14 cellular contexts compared by ENCODE assay signal in genomic region chr15:41777421-41777973, GRCh38. TPM values are rescaled to one million over a fixed set of nuclear protein-coding genes. Genes with fewer than 3 reads are reported as not detected.
DNase-seq lines count a peak whose midpoint lies in the region; ATAC-seq, FAIRE-seq and TF ChIP-seq lines count a peak whose summit lies in the region.
"Had no signal": no experiment of that assay in that cellular context is flagged by ENCODE, and none has a peak within 500 bp of the region (broad histone marks: within the 10 kb centered on the region; RNA-seq: fewer than 3 reads in every experiment).

No MANE protein-coding gene starts in this region.

- H3K4me1 Mint-ChIP-seq in neural crest cell (peaks cover 61% of the 10 kb centered on the region), T-cell (peaks cover 78 to 87% (median 80%) of the 10 kb centered on the region in 3 donors)

- H3K9me3 Mint-ChIP-seq in neural crest cell: no peaks in the 10 kb centered on the region
- H3K9me3 Mint-ChIP-seq in T-cell: no peaks in the 10 kb centered on the region
- H3K9me3 Mint-ChIP-seq: CD4-positive, CD25-positive, alpha-beta regulatory T cell had no signal

- H3K4me2 ChIP-seq in OCI-LY1 (ENCODE audit: low read length): peak overlapping the region; percentile 84
- no peak overlapping the region for H3K4me2 ChIP-seq in H1 (ENCODE audit: insufficient read depth in 1 of 2, low read depth in 2 of 2, low read length in 2 of 2)

- CTCF ChIA-PET in H1 (lab: Charles Lee; ENCODE audit: partially characterized antibody): interaction anchor here (0.7 to 9.3 kb wide), 8 partner anchors 12 to 174 kb away, joined by 3 to 283 read pairs (median 5); no protein-coding TSS in a partner anchor
- CTCF ChIA-PET in T-cell (lab: Charles Lee): interaction anchor here (0.7 to 1.3 kb wide), 4 partner anchors 20 to 127 kb away, joined by 3 to 5 read pairs (median 4); no protein-coding TSS in a partner anchor

- WGBS in H1 (ENCODE audit: extremely low coverage in 1 of 2, insufficient coverage in 1 of 2, insufficient read length in 1 of 2, insufficient replicate concordance in 2 of 2, low coverage in 1 of 2, low lambda C conversion rate in 2 of 2, missing lambda C conversion rate in 1 of 2), 2 experiments: 100% methylated on average over 1 of the region's 1 CpG; no CpG with 5 or more reads in 1 of the 2 experiments

- H2BK20ac ChIP-seq in H1 (ENCODE audit: low read length): no peak overlapping the region

- no peak for TF ChIP-seq RAD21 in H1 (IDR thresholded peaks at IDR 0.05 in 1 of 2, conservative IDR thresholded peaks at IDR 0.05 in 1 of 2; ENCODE audit: low read depth in 2 of 2, low read length in 2 of 2)

- ATAC-seq in T-cell (replicated peaks in 1 of 4) (no peak), esophagus mucosa (no peak), GM19467 (IDR thresholded peaks at IDR 0.05; ENCODE audit: unreplicated experiment) (no peak)

- peaks cover 85% of the 10 kb centered on the region for H3K4me1 ChIP-seq in OCI-LY1 (ENCODE audit: insufficient read depth, low read length, severe bottlenecking)
- H3K4me1 ChIP-seq in H1 (replicated peaks in 1 of 4; ENCODE audit: control insufficient read depth in 3 of 4, insufficient read depth in 4 of 4, low read length in 3 of 4): peaks cover 2 to 28% (median 11%) of the 10 kb centered on the region in 4 experiments; a peak in 6 of 7 replicates

- TF ChIP-seq CTCF in OCI-LY1 (IDR thresholded peaks at IDR 0.05; ENCODE audit: low read length): no peak
- no peak for TF ChIP-seq CTCF in H1 (IDR thresholded peaks at IDR 0.05; ENCODE audit: control extremely low read depth in 1 of 3, insufficient read depth in 1 of 3, low read depth in 1 of 3, low read length in 3 of 3)
- TF ChIP-seq CTCF in neural crest cell (conservative IDR thresholded peaks at IDR 0.05): no peak

- no peak overlapping the region for H3K27ac Mint-ChIP-seq in neural crest cell (ENCODE audit: unreplicated experiment)
- no peak overlapping the region for H3K27ac Mint-ChIP-seq in T-cell

- no peak for FAIRE-seq in H1 (lab: Jason Lieb, UNC)
- FAIRE-seq: endometrium had no signal

- H2BK15ac ChIP-seq in H1 (ENCODE audit: low read length): peak overlapping the region; percentile 65; the same call in 1 of the 2 replicates

- H2AK5ac ChIP-seq in H1 (ENCODE audit: low read depth, low read length): no peak overlapping the region

- H3K36me3 Mint-ChIP-seq in neural crest cell (ENCODE audit: low read depth) (no peaks in the 10 kb centered on the region), T-cell (peaks cover 9% of the 10 kb centered on the region)

- H2BK12ac ChIP-seq in H1 (ENCODE audit: low read depth, low read length): no peak overlapping the region

- H3K4me3 ChIP-seq in OCI-LY1 (ENCODE audit: low read depth, low read length, poor library complexity, severe bottlenecking) (peak overlapping the region; percentile 77), H1 (ENCODE audit: extremely low read depth in 1 of 4, insufficient read depth in 2 of 4, low read depth in 3 of 4, low read length in 4 of 4) (no peak overlapping the region)
- H3K4me3 ChIP-seq: SJCRH30 had no signal

- H3K27ac ChIP-seq in OCI-LY1 (ENCODE audit: low read depth, low read length, poor library complexity, severe bottlenecking) (peak overlapping the region; percentile 44), H1 (ENCODE audit: low read depth, low read length) (no peak overlapping the region)
- H3K27ac ChIP-seq: SJCRH30 had no signal

- no peaks in the 10 kb centered on the region for H3K9me3 ChIP-seq in OCI-LY1 (ENCODE audit: low read length)
- H3K9me3 ChIP-seq in H1 (ENCODE audit: insufficient read depth in 2 of 2, low read depth in 1 of 2, low read length in 1 of 2): no peaks in the 10 kb centered on the region
- H3K9me3 ChIP-seq: SJCRH30 had no signal

- no peak for TF ChIP-seq POLR2A in H1 (IDR thresholded peaks at IDR 0.05; ENCODE audit: control extremely low read depth in 1 of 2, low read depth in 2 of 2, low read length in 2 of 2)

- H3F3A ChIP-seq in OCI-LY1 (ENCODE audit: insufficient read depth, low read length): no peaks in the 10 kb centered on the region

- peak; percentile 36 for DNase-seq in EH (ENCODE audit: low read depth)
- DNase-seq in H1 (ENCODE audit: low read depth in 1 of 2, low spot score in 2 of 2): no peak
- no peak for DNase-seq in neural crest cell (ENCODE audit: low read depth, low spot score)
- no peak for DNase-seq in ureter (ENCODE audit: low spot score)
- no peak for DNase-seq in T-cell
- DNase-seq: activated gamma-delta T cell treated with Interleukin-2 at 50 U/mL for 16 hours; caudate nucleus; CD4-positive, CD25-positive, alpha-beta regulatory T cell; SJCRH30; stimulated activated naive CD4-positive, alpha-beta T cell treated with Interleukin-2 at 50 U/mL for 16 hours had no signal

- H4K20me1 ChIP-seq in OCI-LY1 (ENCODE audit: insufficient read depth, low read length) (no peaks in the 10 kb centered on the region), H1 (replicated peaks in 1 of 2; ENCODE audit: control insufficient read depth in 1 of 2, insufficient read depth in 2 of 2, low read length in 2 of 2) (no peaks in the 10 kb centered on the region)

- H3K27me3 ChIP-seq in OCI-LY1 (ENCODE audit: insufficient read depth, low read length) (no peaks in the 10 kb centered on the region), H1 (replicated peaks in 1 of 4; ENCODE audit: control insufficient read depth in 3 of 4, extremely low read depth in 1 of 4, insufficient read depth in 3 of 4, low read length in 3 of 4) (no peaks in the 10 kb centered on the region)
- H3K27me3 ChIP-seq: SJCRH30 had no signal

- H3K27me3 Mint-ChIP-seq in neural crest cell (ENCODE audit: low read depth): no peaks in the 10 kb centered on the region
- H3K27me3 Mint-ChIP-seq in T-cell: no peaks in the 10 kb centered on the region

- H4K8ac ChIP-seq in H1 (ENCODE audit: extremely low read depth, insufficient read depth, low read length): no peak overlapping the region

- no peak overlapping the region for H4K91ac ChIP-seq in H1 (replicated peaks; ENCODE audit: insufficient read length, low read length)

- H3K23ac ChIP-seq in H1 (ENCODE audit: insufficient read length): no peak overlapping the region

- H3K9me2 ChIP-seq in OCI-LY1 (ENCODE audit: low read depth, low read length): no peaks in the 10 kb centered on the region

- H3K56ac ChIP-seq in H1 (replicated peaks; ENCODE audit: insufficient read length, low read depth, low read length): no peak overlapping the region

- POLR2A ChIA-PET in H1 (lab: Charles Lee; ENCODE audit: partially characterized antibody): interaction anchor here (1.3 kb wide), 1 partner anchor 32 kb away, joined by 3 read pairs; no protein-coding TSS in a partner anchor
- POLR2A ChIA-PET in T-cell (lab: Charles Lee): interaction anchor here (0.6 to 0.9 kb wide), 4 partner anchors 34 to 99 kb away, joined by 3 to 6 read pairs (median 4); no protein-coding TSS in a partner anchor

- no peak for TF ChIP-seq EP300 in H1 (IDR thresholded peaks at IDR 0.05; ENCODE audit: borderline replicate concordance in 1 of 2, low read depth in 2 of 2, low read length in 2 of 2)

- H4K5ac ChIP-seq in H1 (ENCODE audit: insufficient read length, low read depth, low read length): no peak overlapping the region

- H2BK120ac ChIP-seq in H1 (replicated peaks; ENCODE audit: low read depth, low read length): no peak overlapping the region

- H2BK5ac ChIP-seq in H1 (ENCODE audit: low read depth, low read length): no peak overlapping the region

- no peak overlapping the region for H3K18ac ChIP-seq in H1 (ENCODE audit: extremely low read depth, low read length)

- no peak overlapping the region for H3K4ac ChIP-seq in H1 (replicated peaks; ENCODE audit: insufficient read length, low read depth, low read length)

- H3K23me2 ChIP-seq in H1 (ENCODE audit: low read depth, low read length): peaks cover 16% of the 10 kb centered on the region

- no peak overlapping the region for H3K14ac ChIP-seq in H1 (ENCODE audit: insufficient read length)

- H3K9ac ChIP-seq in OCI-LY1 (ENCODE audit: low read length) (peak overlapping the region; percentile 2; the same call in 1 of the 2 replicates), H1 (replicated peaks in 1 of 4; ENCODE audit: extremely low read depth in 1 of 4, low read depth in 3 of 4, low read length in 3 of 4) (no peak overlapping the region)

- H3K36me3 ChIP-seq in OCI-LY1 (ENCODE audit: insufficient read depth, low read length): no peaks in the 10 kb centered on the region
- no peaks in the 10 kb centered on the region for H3K36me3 ChIP-seq in H1 (ENCODE audit: control insufficient read depth in 2 of 4, insufficient read depth in 4 of 4, low read length in 3 of 4)
- H3K36me3 ChIP-seq: SJCRH30 had no signal

- no peaks in the 10 kb centered on the region; the same call in 1 of the 2 replicates for H3K79me2 ChIP-seq in OCI-LY1 (ENCODE audit: insufficient read depth, low read length)
- H3K79me2 ChIP-seq in H1 (ENCODE audit: control insufficient read depth in 1 of 2, insufficient read depth in 2 of 2, low read length in 2 of 2): peaks cover 0 to 7% of the 10 kb centered on the region in 2 experiments; a peak in 2 of 4 replicates

- H3K4me3 Mint-ChIP-seq in neural crest cell (peak overlapping the region; percentile 47), T-cell (peak overlapping the region in 1 of 3 donors; percentile 11)

- H2AFZ ChIP-seq in OCI-LY1 (ENCODE audit: low read length) (no peak overlapping the region), H1 (ENCODE audit: low read length) (no peak overlapping the region)

- no peaks in the 10 kb centered on the region for H3K79me1 ChIP-seq in H1 (ENCODE audit: low read depth, low read length)

RNA-seq across cellular contexts. Expression of gene MAPKBP1, which starts 3.2 kb away (rescaled TPM):
- 10.9 and 11.3 TPM in 2 replicates for total RNA-seq in H1 (2021; fragmentation: NEBNext Ultra II Directional; extraction: Animal tissue kit (Norgen Biotek cat#: 25700))
- 4.3 and 4.5 TPM in 2 replicates for polyA plus RNA-seq in H1 (2011; rRNA removed)
- polyA plus RNA-seq in H1 (2011; cell fraction: cytosol; rRNA removed): 4.2 TPM
- polyA plus RNA-seq in H1 (2011; cell fraction: nucleus; rRNA removed): 28.6 TPM
- polyA plus RNA-seq in H1 (2012, experiment 1 of 2): 9.8 to 11.6 TPM (median 10.2 TPM) in 4 replicates
- polyA plus RNA-seq in H1 (2012, experiment 2 of 2): 5.2 TPM
- polyA plus RNA-seq in H1 (2013, experiment 1 of 2): 3.7 TPM
- polyA plus RNA-seq in H1 (2013, experiment 2 of 2): 3.4 TPM
- polyA minus RNA-seq in H1 (2011; rRNA and poly(A)+ RNA removed): 12.4 and 24.5 TPM in 2 replicates
- polyA minus RNA-seq in H1 (2011; cell fraction: cytosol; rRNA and poly(A)+ RNA removed): 6.2 TPM
- 36.4 TPM for polyA minus RNA-seq in H1 (2011; cell fraction: nucleus; rRNA and poly(A)+ RNA removed)
- total RNA-seq in neural crest cell (31.9 and 36.6 TPM in 2 replicates), ureter (39.6 TPM), T-cell (10 to 100 TPM; 37.0 to 44.8 (median 38.2) TPM), esophagus mucosa (26.1 TPM)

RNA-seq across cellular contexts. Expression of gene JMJD7, which starts 50.4 kb away (rescaled TPM):
- 14.7 and 15.0 TPM in 2 replicates for total RNA-seq in H1 (2021; fragmentation: NEBNext Ultra II Directional; extraction: Animal tissue kit (Norgen Biotek cat#: 25700))
- polyA plus RNA-seq in H1 (2011; rRNA removed): 20.0 and 21.2 TPM in 2 replicates
- polyA plus RNA-seq in H1 (2011; cell fraction: cytosol; rRNA removed): 17.1 TPM
- polyA plus RNA-seq in H1 (2011; cell fraction: nucleus; rRNA removed): 28.8 TPM
- polyA plus RNA-seq in H1 (2012, experiment 1 of 2): 11.7 to 16.4 TPM (median 15.2 TPM) in 4 replicates
- polyA plus RNA-seq in H1 (2012, experiment 2 of 2): 15.2 TPM
- polyA plus RNA-seq in H1 (2013, experiment 1 of 2): 7.5 TPM
- polyA plus RNA-seq in H1 (2013, experiment 2 of 2): 8.5 TPM
- polyA minus RNA-seq in H1 (2011; rRNA and poly(A)+ RNA removed): 4.8 and 5.2 TPM in 2 replicates
- polyA minus RNA-seq in H1 (2011; cell fraction: cytosol; rRNA and poly(A)+ RNA removed): 10.6 TPM
- polyA minus RNA-seq in H1 (2011; cell fraction: nucleus; rRNA and poly(A)+ RNA removed): 6.7 TPM
- 14.8 and 16.6 TPM in 2 replicates for total RNA-seq in neural crest cell
- total RNA-seq in ureter: 48.6 TPM
- 10 to 100 TPM; 35.8 to 72.7 (median 45.3) TPM for total RNA-seq in T-cell
- total RNA-seq in esophagus mucosa: 35.4 TPM
